Comparison of ENCODE assay signal across 16 cellular contexts in the genomic region with DNA sequence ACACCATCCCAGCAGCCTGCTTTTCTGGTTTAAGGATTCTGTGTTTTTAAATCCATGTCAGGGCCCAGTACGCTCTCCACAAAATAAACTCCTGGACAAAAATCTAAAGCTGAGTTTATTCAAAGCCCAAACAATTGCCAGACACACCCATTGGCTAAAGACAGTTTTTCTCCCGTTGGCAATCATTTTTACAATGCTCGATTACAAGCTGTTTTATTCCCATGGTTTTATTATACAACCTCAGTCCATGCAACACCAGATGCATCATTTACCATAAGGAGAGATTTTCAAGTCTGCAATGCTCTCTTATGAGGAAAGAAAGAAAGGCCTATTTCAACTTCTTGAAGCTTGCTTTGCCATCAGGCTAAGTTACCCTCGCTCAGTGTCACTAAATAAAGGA.
DNase-seq lines count a peak whose midpoint lies in the region; ATAC-seq and TF ChIP-seq lines count a peak whose summit lies in the region.
"Had no signal": no experiment of that assay in that cellular context is flagged by ENCODE, and none has a peak within 500 bp of the region (broad histone marks: within the 10 kb centered on the region; RNA-seq: fewer than 3 reads in every experiment).

No MANE protein-coding gene starts in this region.

- TF ChIP-seq CTCF in colonic mucosa (IDR thresholded peaks at IDR 0.05) = no peak
- TF ChIP-seq CTCF in vagina (IDR thresholded peaks at IDR 0.05) = no peak

- H3K9ac ChIP-seq in colonic mucosa (ENCODE audit: low read depth in 2 of 2, low read length in 2 of 2) = no peak overlapping the region

- H3K36me3 ChIP-seq in colonic mucosa (no peaks in the 10 kb centered on the region), vagina (no peaks in the 10 kb centered on the region)
- H3K36me3 ChIP-seq: BE2C, HAP-1 had no signal

- intact Hi-C loops in colonic mucosa (cut with DNase I) = no loop called here
- intact Hi-C loops in left colon (cut with DNase I, micrococcal nuclease) = no loop called here
- intact Hi-C loops in vagina (cut with DNase I) = no loop called here
- intact Hi-C loops in cardiac septum (cut with DNase I) = no loop called here

- no peak for TF ChIP-seq POLR2A in vagina (IDR thresholded peaks at IDR 0.05)

- H3K27ac ChIP-seq in colonic mucosa (no peak overlapping the region), vagina (peak overlapping the region; percentile 27)
- H3K27ac ChIP-seq: A549, C4-2B had no signal

- H3K4me3 ChIP-seq in colonic mucosa (no peak overlapping the region), vagina (no peak overlapping the region)
- H3K4me3 ChIP-seq: A549, HAP-1 had no signal

- peak; percentile 97 for ATAC-seq in left colon
- no peak for ATAC-seq in stimulated activated naive CD8-positive, alpha-beta T cell treated with anti-CD3 and anti-CD28 coated beads, Interleukin-15, Interleukin-2, amounts not matched to agents 100 U/mL and 50 U/mL, for 24 hours
- no peak for ATAC-seq in esophagus mucosa
- ATAC-seq: A549 had no signal

- DNase-seq in NCI-H748 (lab: John Stamatoyannopoulos, UW; ENCODE audit: unreplicated experiment) (peak; percentile 58), colonic mucosa (peak; percentile 21), left colon (no peak), vagina (ENCODE audit: extremely low spot score in 2 of 2) (no peak), cardiac septum (ENCODE audit: low spot score) (no peak)
- DNase-seq in stimulated activated naive CD8-positive, alpha-beta T cell treated with anti-CD3 and anti-CD28 coated beads, Interleukin-15, Interleukin-2, amounts not matched to agents 100 U/mL and 50 U/mL, for 24 hours = no peak
- DNase-seq: BE2C; CD4-positive, alpha-beta memory T cell; COR-L47; DMS79 treated with DMSO at 0.1 percent for 48 hours; EL; GOT3 had no signal

- H3K4me1 ChIP-seq in colonic mucosa (peaks cover 10% of the 10 kb centered on the region), vagina (peaks cover 28% of the 10 kb centered on the region)
- H3K4me1 ChIP-seq: A549, BE2C, HAP-1 had no signal

- H3K27me3 ChIP-seq in colonic mucosa = no peaks in the 10 kb centered on the region
- H3K27me3 ChIP-seq in vagina = no peaks in the 10 kb centered on the region
- H3K27me3 ChIP-seq: BE2C had no signal

- H3K9me3 ChIP-seq in colonic mucosa = no peaks in the 10 kb centered on the region
- H3K9me3 ChIP-seq in vagina = no peaks in the 10 kb centered on the region
- H3K9me3 ChIP-seq: A549, BE2C, HAP-1 had no signal

Comparison
In these comparisons a context has a peak if more than half of its experiments do, and no peak if none do; other contexts are left out.
1. DNase-seq: peak in NCI-H748 (single experiment) and colonic mucosa (single experiment); none in left colon (0 of 2), vagina (0 of 2), stimulated activated naive CD8-positive, alpha-beta T cell treated with anti-CD3 and anti-CD28 coated beads, Interleukin-15, Interleukin-2, amounts not matched to agents 100 U/mL and 50 U/mL, for 24 hours (single experiment) and cardiac septum (single experiment).